In genomic region chr7:116895849-116896248, GRCh38 we compare ENCODE assay signal across 2 cellular contexts.
TF ChIP-seq lines count a peak whose summit lies in the region.

No MANE protein-coding gene starts in this region.

TF ChIP-seq in GM23338, 12 proteins besides CTCF, POLR2A, EP300 and RAD21:
- TF ChIP-seq, protein P1, sequence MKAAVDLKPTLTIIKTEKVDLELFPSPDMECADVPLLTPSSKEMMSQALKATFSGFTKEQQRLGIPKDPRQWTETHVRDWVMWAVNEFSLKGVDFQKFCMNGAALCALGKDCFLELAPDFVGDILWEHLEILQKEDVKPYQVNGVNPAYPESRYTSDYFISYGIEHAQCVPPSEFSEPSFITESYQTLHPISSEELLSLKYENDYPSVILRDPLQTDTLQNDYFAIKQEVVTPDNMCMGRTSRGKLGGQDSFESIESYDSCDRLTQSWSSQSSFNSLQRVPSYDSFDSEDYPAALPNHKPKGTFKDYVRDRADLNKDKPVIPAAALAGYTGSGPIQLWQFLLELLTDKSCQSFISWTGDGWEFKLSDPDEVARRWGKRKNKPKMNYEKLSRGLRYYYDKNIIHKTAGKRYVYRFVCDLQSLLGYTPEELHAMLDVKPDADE (IDR thresholded peaks at IDR 0.05): no peak
- no peak for TF ChIP-seq NANOG (IDR thresholded peaks at IDR 0.05; ENCODE audit: borderline replicate concordance)
- no peak for TF ChIP-seq EZH2 (IDR thresholded peaks at IDR 0.05; ENCODE audit: low read depth, unreplicated experiment)

TF ChIP-seq in K562, 482 proteins besides CTCF, POLR2A, EP300 and RAD21:
- peak; percentile 80 for TF ChIP-seq ZNF507 (tag; conservative IDR thresholded peaks at IDR 0.05)
- peak; percentile 15; the same call in 1 of the 2 replicates for TF ChIP-seq ZNF354B (CRISPR knock-in tag; IDR thresholded peaks at IDR 0.05)
- no peak for TF ChIP-seq ZNF75A (CRISPR knock-in tag; IDR thresholded peaks at IDR 0.05)
